In the genomic region with DNA sequence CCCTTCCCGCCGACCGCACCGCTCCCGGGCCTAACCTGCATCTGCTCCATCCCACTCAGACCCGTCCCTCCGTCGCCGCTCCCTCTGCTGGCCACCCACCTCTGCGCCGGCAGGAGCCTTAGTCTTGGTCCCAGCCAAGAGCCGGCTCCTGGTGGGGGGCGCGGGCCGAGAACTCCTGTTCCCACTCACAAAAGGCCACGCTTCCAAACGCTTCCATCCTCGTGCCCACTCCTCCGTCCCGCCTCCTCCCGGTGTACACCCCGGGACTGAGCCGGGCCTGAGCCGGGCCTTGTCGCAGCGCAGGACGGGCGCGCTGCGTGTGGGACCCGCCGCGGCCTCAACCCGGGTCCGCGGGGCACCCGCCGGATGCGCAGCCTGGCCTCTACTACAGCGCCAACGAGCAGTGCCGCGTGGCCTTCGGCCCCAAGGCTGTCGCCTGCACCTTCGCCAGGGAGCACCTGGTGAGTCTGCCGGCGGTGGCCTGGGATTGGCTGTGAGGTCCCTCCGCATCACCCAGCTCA, we compare ENCODE assay signal across 8 cellular contexts. TPM values are rescaled to one million over a fixed set of nuclear protein-coding genes. Genes with fewer than 3 reads are reported as not detected.
DNase-seq lines count a peak whose midpoint lies in the region; ATAC-seq, FAIRE-seq and TF ChIP-seq lines count a peak whose summit lies in the region.

No MANE protein-coding gene starts in this region.

- H2AFZ ChIP-seq in astrocyte (ENCODE audit: low read depth, low read length): peak overlapping the region; percentile 34

- CTCF ChIA-PET in A549 (lab: Yijun Ruan, JAX): interaction anchor here (0.7 to 2.9 kb wide), 8 partner anchors 10 to 164 kb away, joined by 3 to 13 read pairs (median 4); no protein-coding TSS in a partner anchor

- peak; percentile 68 to 87; a peak in 5 of 6 replicates for ATAC-seq in A549
- ATAC-seq in GM21576 (IDR thresholded peaks at IDR 0.05; ENCODE audit: unreplicated experiment): no peak

- H3K27ac ChIP-seq in A549 (no peak overlapping the region), astrocyte (ENCODE audit: low read depth, low read length) (no peak overlapping the region), kidney (ENCODE audit: low read depth in 2 of 2, low read length in 2 of 2) (no peak overlapping the region)

- no peak overlapping the region for H3K4me3 Mint-ChIP-seq in astrocyte (ENCODE audit: unreplicated experiment)

- no peaks in the 10 kb centered on the region for H3K79me2 ChIP-seq in astrocyte (ENCODE audit: insufficient read depth, low read length)

- H3K36me3 Mint-ChIP-seq in astrocyte (ENCODE audit: low read depth, unreplicated experiment): peaks cover 4% of the 10 kb centered on the region

- intact Hi-C loops in kidney (cut with DNase I) (no loop called here), head of caudate nucleus (cut with DNase I) (no loop called here)

- peak overlapping the region; percentile 89 for H3K4me2 ChIP-seq in A549
- peak overlapping the region; percentile 54 for H3K4me2 ChIP-seq in astrocyte (ENCODE audit: low read length)

- no peaks in the 10 kb centered on the region for H3K9me3 Mint-ChIP-seq in astrocyte (ENCODE audit: unreplicated experiment)

- H3K36me3 ChIP-seq in astrocyte (ENCODE audit: insufficient read depth, low read length): no peaks in the 10 kb centered on the region
- no peaks in the 10 kb centered on the region for H3K36me3 ChIP-seq in kidney (ENCODE audit: control insufficient read depth in 1 of 2, insufficient read depth in 2 of 2, low read length in 2 of 2)

- peak in 1 of 2 experiments; percentile 17; a peak in 1 of 5 replicates for TF ChIP-seq RAD21 in A549 (conservative IDR thresholded peaks at IDR 0.05 in 1 of 2, IDR thresholded peaks at IDR 0.05 in 1 of 2)

- H3K4me1 ChIP-seq in A549 (peaks cover 6% of the 10 kb centered on the region; the same call in 1 of the 3 replicates), astrocyte (ENCODE audit: insufficient read depth, low read length) (no peaks in the 10 kb centered on the region), kidney (ENCODE audit: control insufficient read depth in 1 of 2, insufficient read depth in 1 of 2, low read depth in 1 of 2, low read length in 2 of 2) (no peaks in the 10 kb centered on the region)

- POLR2A ChIA-PET in A549 (lab: Yijun Ruan, JAX): no interaction called here

- DNase-seq in A549 (ENCODE audit: low read depth in 1 of 2, low spot score in 1 of 2) (peak; percentile 60 to 88), astrocyte (ENCODE audit: low read depth) (peak; percentile 8), kidney (no peak), A172 (ENCODE audit: low spot score) (no peak), NCI-H1436 treated with DMSO at 0.1 percent for 48 hours (lab: John Stamatoyannopoulos, UW) (no peak), head of caudate nucleus (no peak)

- no peak for TF ChIP-seq EP300 in A549 (IDR thresholded peaks at IDR 0.05)

- H3K27me3 Mint-ChIP-seq in astrocyte (ENCODE audit: low read depth, unreplicated experiment): peaks cover 10% of the 10 kb centered on the region

- no peak for TF ChIP-seq POLR2A in A549 (IDR thresholded peaks at IDR 0.05; ENCODE audit: low read length)

- TF ChIP-seq CTCF in A549 (IDR thresholded peaks at IDR 0.05): peak; percentile 19; the same call in 2 of the 3 replicates
- TF ChIP-seq CTCF in GM12873 (IDR thresholded peaks at IDR 0.05; ENCODE audit: insufficient read depth, low read depth, low read length, missing control alignments): peak; percentile 24
- no peak for TF ChIP-seq CTCF in astrocyte (IDR thresholded peaks at IDR 0.05; ENCODE audit: insufficient read depth, low read depth, low read length)
- peak; percentile 30 for TF ChIP-seq CTCF in kidney (IDR thresholded peaks at IDR 0.05; ENCODE audit: borderline replicate concordance, extremely low read depth, insufficient read depth)

- no peaks in the 10 kb centered on the region for H4K20me1 ChIP-seq in astrocyte (ENCODE audit: insufficient read depth, low read length)

- FAIRE-seq in A549 (lab: Jason Lieb, UNC) (no peak), astrocyte (lab: Jason Lieb, UNC) (no peak), kidney (lab: Jason Lieb, UNC) (no peak)

- 66% methylated on average over 23 of the region's 49 CpGs for WGBS in A549 (ENCODE audit: missing lambda C conversion rate)

- no peak overlapping the region for H3K27ac Mint-ChIP-seq in astrocyte (ENCODE audit: unreplicated experiment)

- H3K9me3 ChIP-seq in A549 (no peaks in the 10 kb centered on the region), astrocyte (ENCODE audit: insufficient read depth, low read depth, low read length) (no peaks in the 10 kb centered on the region), kidney (ENCODE audit: control insufficient read depth in 1 of 2, low read length in 2 of 2) (no peaks in the 10 kb centered on the region)

- no peak overlapping the region for H3K4me3 ChIP-seq in A549
- no peak overlapping the region for H3K4me3 ChIP-seq in astrocyte (ENCODE audit: insufficient read depth, low read depth, low read length)
- H3K4me3 ChIP-seq in kidney (ENCODE audit: low read length in 2 of 2): no peak overlapping the region

- no peaks in the 10 kb centered on the region for H3K4me1 Mint-ChIP-seq in astrocyte (ENCODE audit: low read depth, unreplicated experiment)

- peaks cover 13% of the 10 kb centered on the region for H3K27me3 ChIP-seq in astrocyte (ENCODE audit: insufficient read depth, low read length)

- H3K9ac ChIP-seq in astrocyte (ENCODE audit: low read length) (no peak overlapping the region), kidney (ENCODE audit: low read length in 2 of 2) (no peak overlapping the region)

TF ChIP-seq in A549, 52 proteins besides CTCF, POLR2A, EP300 and RAD21 (continues in another document):
- TF ChIP-seq HEYL (CRISPR knock-in tag; IDR thresholded peaks at IDR 0.05): no peak
- no peak for TF ChIP-seq HMGXB4 (CRISPR knock-in tag; IDR thresholded peaks at IDR 0.05; ENCODE audit: borderline replicate concordance)

RNA-seq across cellular contexts. Expression of gene ADAMTS13, which starts 7.5 kb away (rescaled TPM):
- 0.80 and 1.2 TPM in 2 replicates for polyA plus RNA-seq in A549 (2011; rRNA removed)
- 0.89 and 0.95 TPM in 2 replicates for polyA plus RNA-seq in A549 (2012; cell fraction: cytosol; rRNA removed)
- 8.6 TPM in 2 replicates for polyA plus RNA-seq in A549 (2012; cell fraction: nucleus; rRNA removed)
- 0.94 to 1.7 TPM (median 0.98 TPM) in 3 replicates for polyA plus RNA-seq in A549 (2017; fragmentation: RNase III; extraction: RNeasy Plus Mini Kit Qiagen cat#74134 plus additional on column Dnase treatment)
- polyA minus RNA-seq in A549 (2011; rRNA and poly(A)+ RNA removed): 0.70 and 0.83 TPM in 2 replicates
- 5.6 and 7.3 TPM in 2 replicates for total RNA-seq in astrocyte
- total RNA-seq in kidney: 3.1 TPM
- polyA plus RNA-seq in kidney (ENCODE audit: insufficient read depth, low read depth, low replicate concordance): 3.6 TPM
- 0.43 and 1.6 TPM in 2 replicates for total RNA-seq in A172 (2014; rRNA removed; shearing (Covaris generic))

RNA-seq across cellular contexts. Expression of gene REXO4, which starts 11.9 kb away (rescaled TPM):
- polyA plus RNA-seq in A549 (2011; rRNA removed) (20.6 and 25.8 TPM in 2 replicates), A549 (2017; fragmentation: RNase III; extraction: RNeasy Plus Mini Kit Qiagen cat#74134 plus additional on column Dnase treatment) (30.3 to 31.7 TPM (median 31.0 TPM) in 3 replicates), kidney (ENCODE audit: insufficient read depth, low read depth, low replicate concordance) (18.6 TPM)
- 30.5 and 32.8 TPM in 2 replicates for polyA plus RNA-seq in A549 (2012; cell fraction: cytosol; rRNA removed)
- 23.8 and 25.0 TPM in 2 replicates for polyA plus RNA-seq in A549 (2012; cell fraction: nucleus; rRNA removed)
- polyA minus RNA-seq in A549 (2011; rRNA and poly(A)+ RNA removed): 12.6 and 13.4 TPM in 2 replicates
- total RNA-seq in astrocyte (19.7 and 22.5 TPM in 2 replicates), kidney (17.5 TPM)
- total RNA-seq in A172 (2014; rRNA removed; shearing (Covaris generic)): 24.8 and 28.3 TPM in 2 replicates

RNA-seq across cellular contexts. Expression of gene CACFD1, which starts 30.1 kb away (rescaled TPM):
- 6.2 and 8.0 TPM in 2 replicates for polyA plus RNA-seq in A549 (2011; rRNA removed)
- polyA plus RNA-seq in A549 (2012; cell fraction: cytosol; rRNA removed): 4.4 and 7.0 TPM in 2 replicates
- 7.1 and 7.4 TPM in 2 replicates for polyA plus RNA-seq in A549 (2012; cell fraction: nucleus; rRNA removed)
- polyA plus RNA-seq in A549 (2017; fragmentation: RNase III; extraction: RNeasy Plus Mini Kit Qiagen cat#74134 plus additional on column Dnase treatment): 3.1 to 5.2 TPM (median 5.0 TPM) in 3 replicates
- polyA minus RNA-seq in A549 (2011; rRNA and poly(A)+ RNA removed): 9.4 and 11.5 TPM in 2 replicates
- 13.1 and 14.2 TPM in 2 replicates for total RNA-seq in astrocyte
- 37.3 TPM for total RNA-seq in kidney
- polyA plus RNA-seq in kidney (ENCODE audit: insufficient read depth, low read depth, low replicate concordance): 37.8 TPM
- 8.8 and 10.8 TPM in 2 replicates for total RNA-seq in A172 (2014; rRNA removed; shearing (Covaris generic))

RNA-seq across cellular contexts. Expression of gene SLC2A6, which starts 49.2 kb away (rescaled TPM):
- polyA plus RNA-seq in A549 (2011; rRNA removed) (3.7 and 4.6 TPM in 2 replicates), A549 (2017; fragmentation: RNase III; extraction: RNeasy Plus Mini Kit Qiagen cat#74134 plus additional on column Dnase treatment) (15.4 to 21.2 TPM (median 20.5 TPM) in 3 replicates), kidney (ENCODE audit: insufficient read depth, low read depth, low replicate concordance) (2.5 TPM)
- polyA plus RNA-seq in A549 (2012; cell fraction: cytosol; rRNA removed): 9.7 and 16.3 TPM in 2 replicates
- 20.8 and 32.7 TPM in 2 replicates for polyA plus RNA-seq in A549 (2012; cell fraction: nucleus; rRNA removed)
- 4.2 and 5.8 TPM in 2 replicates for polyA minus RNA-seq in A549 (2011; rRNA and poly(A)+ RNA removed)
- total RNA-seq in astrocyte (21.1 and 24.3 TPM in 2 replicates), kidney (5.8 TPM)
- total RNA-seq in A172 (2014; rRNA removed; shearing (Covaris generic)): 30.8 and 42.1 TPM in 2 replicates

RNA-seq across cellular contexts. Expression of gene STKLD1, which starts 53.5 kb away (rescaled TPM):
- polyA plus RNA-seq in A549 (2011; rRNA removed): 1.1 and 1.6 TPM in 2 replicates
- 0.67 and 0.79 TPM in 2 replicates for polyA plus RNA-seq in A549 (2012; cell fraction: cytosol; rRNA removed)
- polyA plus RNA-seq in A549 (2012; cell fraction: nucleus; rRNA removed): 0.82 and 0.91 TPM in 2 replicates
- 0.29 to 1.4 TPM (median 1.2 TPM) in 3 replicates for polyA plus RNA-seq in A549 (2017; fragmentation: RNase III; extraction: RNeasy Plus Mini Kit Qiagen cat#74134 plus additional on column Dnase treatment)
- polyA minus RNA-seq in A549 (2011; rRNA and poly(A)+ RNA removed): not detected in 2 replicates
- 0.58 and 0.82 TPM in 2 replicates for total RNA-seq in astrocyte
- 1.9 TPM for total RNA-seq in kidney
- polyA plus RNA-seq in kidney (ENCODE audit: insufficient read depth, low read depth, low replicate concordance): 4.0 TPM
- total RNA-seq in A172 (2014; rRNA removed; shearing (Covaris generic)): 0.91 and 1.4 TPM in 2 replicates

Comparison
In these comparisons a context has a peak if more than half of its experiments do, and no peak if none do; other contexts are left out.
1. DNase-seq: peak in A549 (2 of 2) and astrocyte (single experiment); none in kidney (single experiment), A172 (single experiment), NCI-H1436 treated with DMSO at 0.1 percent for 48 hours (single experiment) and head of caudate nucleus (0 of 42).